ENCODE assay signal across 8 cellular contexts in the genomic region with DNA sequence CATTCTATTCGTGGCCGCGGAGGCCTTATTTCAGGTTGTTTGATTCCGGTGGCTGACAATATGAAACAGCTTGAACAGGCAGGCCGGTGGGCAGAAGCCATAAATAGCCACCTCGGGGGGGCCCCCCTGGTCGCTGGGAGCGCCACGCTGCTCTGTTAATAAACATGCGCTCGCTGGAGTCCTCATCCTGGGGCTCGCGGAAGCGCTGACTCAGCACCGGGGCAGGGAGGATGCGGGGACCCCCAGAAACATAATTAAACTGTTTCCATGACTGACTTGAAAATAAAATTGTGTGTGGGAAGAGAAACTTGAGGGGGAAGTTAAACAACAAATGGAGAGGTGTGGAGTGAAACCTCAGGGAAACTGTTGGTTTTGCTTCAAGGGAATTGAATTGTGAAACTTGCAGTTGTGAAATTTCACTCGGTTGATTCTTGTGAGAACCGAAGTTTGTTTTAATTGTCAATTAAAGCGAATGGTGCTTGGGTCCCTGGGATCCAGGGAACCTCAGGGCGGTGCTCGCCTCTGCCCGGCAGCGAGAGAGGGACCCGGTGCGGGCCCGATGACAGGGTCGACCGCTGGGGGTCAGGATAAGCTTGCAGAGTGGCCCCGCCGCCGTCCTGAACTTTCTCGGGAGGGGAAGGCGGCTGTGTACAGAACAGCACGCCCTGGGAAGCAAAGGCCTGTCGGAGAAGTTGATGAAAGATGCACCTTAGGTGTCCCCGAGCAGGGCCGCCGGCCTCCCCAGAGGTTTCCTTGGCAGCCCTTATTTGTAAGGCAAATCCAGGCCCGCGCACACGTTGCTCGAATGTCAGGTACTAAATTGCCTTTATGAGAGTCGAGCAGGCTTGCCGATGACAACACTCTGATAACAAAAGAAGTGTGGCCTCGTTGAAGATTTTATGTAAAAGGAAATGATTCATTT.
DNase-seq lines count a peak whose midpoint lies in the region; ATAC-seq, FAIRE-seq and TF ChIP-seq lines count a peak whose summit lies in the region.

No MANE protein-coding gene starts in this region.

- no peaks in the 10 kb centered on the region for H3K36me3 ChIP-seq in astrocyte (ENCODE audit: insufficient read depth, low read length)

- FAIRE-seq in astrocyte (lab: Jason Lieb, UNC): no peak

- DNase-seq in NOMO-1 treated with DMSO at 0.1 percent for 48 hours (lab: John Stamatoyannopoulos, UW; ENCODE audit: unreplicated experiment): peak; percentile 92
- DNase-seq in astrocyte (ENCODE audit: low read depth): peak; percentile 66
- peak; percentile 8 to 16 (median 13) for DNase-seq in immature natural killer cell
- no peak for DNase-seq in DMS79 (lab: John Stamatoyannopoulos, UW)
- no peak for DNase-seq in NCI-H1105 (lab: John Stamatoyannopoulos, UW)

- no peaks in the 10 kb centered on the region for H4K20me1 ChIP-seq in astrocyte (ENCODE audit: insufficient read depth, low read length)

- H3K36me3 Mint-ChIP-seq in astrocyte (ENCODE audit: low read depth, unreplicated experiment) (no peaks in the 10 kb centered on the region), immature natural killer cell (no peaks in the 10 kb centered on the region)

- H3K27ac Mint-ChIP-seq in astrocyte (ENCODE audit: unreplicated experiment): peak overlapping the region; percentile 53
- peak overlapping the region in 1 of 6 donors; percentile 28 for H3K27ac Mint-ChIP-seq in immature natural killer cell

- H3K9ac ChIP-seq in astrocyte (ENCODE audit: low read length): peak overlapping the region; percentile 75

- TF ChIP-seq CTCF in astrocyte (IDR thresholded peaks at IDR 0.05; ENCODE audit: insufficient read depth, low read depth, low read length): peak; percentile 29

- H3K79me2 ChIP-seq in astrocyte (ENCODE audit: insufficient read depth, low read length): no peaks in the 10 kb centered on the region

- peak overlapping the region; percentile 88 for H3K4me2 ChIP-seq in astrocyte (ENCODE audit: low read length)

- H3K27ac ChIP-seq in astrocyte (ENCODE audit: low read depth, low read length) (peak overlapping the region; percentile 32), skin epidermis (peak overlapping the region in 13 of 21 experiments; percentile 8 to 71 (median 58))

- H2AFZ ChIP-seq in astrocyte (ENCODE audit: low read depth, low read length): peak overlapping the region; percentile 92

- H3K27me3 ChIP-seq in astrocyte (ENCODE audit: insufficient read depth, low read length): no peaks in the 10 kb centered on the region

- no peaks in the 10 kb centered on the region for H3K9me3 Mint-ChIP-seq in astrocyte (ENCODE audit: unreplicated experiment)
- no peaks in the 10 kb centered on the region for H3K9me3 Mint-ChIP-seq in immature natural killer cell

- peaks cover 27% of the 10 kb centered on the region for H3K4me1 ChIP-seq in astrocyte (ENCODE audit: insufficient read depth, low read length)

- H3K4me1 Mint-ChIP-seq in astrocyte (ENCODE audit: low read depth, unreplicated experiment) (peaks cover 13% of the 10 kb centered on the region), immature natural killer cell (peaks cover 15 to 18% of the 10 kb centered on the region in 2 donors)

- no peak overlapping the region for H3K4me3 Mint-ChIP-seq in astrocyte (ENCODE audit: unreplicated experiment)
- H3K4me3 Mint-ChIP-seq in immature natural killer cell: peak overlapping the region; percentile 77 to 92 (median 87)

- no peaks in the 10 kb centered on the region for H3K9me3 ChIP-seq in astrocyte (ENCODE audit: insufficient read depth, low read depth, low read length)

- ATAC-seq in GM18858 (IDR thresholded peaks at IDR 0.05; ENCODE audit: unreplicated experiment): peak; percentile 61
- ATAC-seq in HG02885 (IDR thresholded peaks at IDR 0.05; ENCODE audit: poor library complexity, unreplicated experiment): peak; percentile 71

- H3K27me3 Mint-ChIP-seq in astrocyte (ENCODE audit: low read depth, unreplicated experiment) (peaks cover 4% of the 10 kb centered on the region), immature natural killer cell (ENCODE audit: low read depth in 3 of 3) (peaks cover 9 to 22% (median 16%) of the 10 kb centered on the region in 3 donors)

- H3K4me3 ChIP-seq in astrocyte (ENCODE audit: insufficient read depth, low read depth, low read length): peak overlapping the region; percentile 58
- H3K4me3 ChIP-seq in skin epidermis: peak overlapping the region in 6 of 7 experiments; percentile 4 to 27 (median 8)

Comparison
In these comparisons a context has a peak if more than half of its experiments do, and no peak if none do; other contexts are left out.
1. DNase-seq: peak in NOMO-1 treated with DMSO at 0.1 percent for 48 hours (single experiment), astrocyte (single experiment) and immature natural killer cell (3 of 3); none in DMS79 (single experiment) and NCI-H1105 (single experiment).